ENCODE assay signal across 1 cellular context in the genomic region with DNA sequence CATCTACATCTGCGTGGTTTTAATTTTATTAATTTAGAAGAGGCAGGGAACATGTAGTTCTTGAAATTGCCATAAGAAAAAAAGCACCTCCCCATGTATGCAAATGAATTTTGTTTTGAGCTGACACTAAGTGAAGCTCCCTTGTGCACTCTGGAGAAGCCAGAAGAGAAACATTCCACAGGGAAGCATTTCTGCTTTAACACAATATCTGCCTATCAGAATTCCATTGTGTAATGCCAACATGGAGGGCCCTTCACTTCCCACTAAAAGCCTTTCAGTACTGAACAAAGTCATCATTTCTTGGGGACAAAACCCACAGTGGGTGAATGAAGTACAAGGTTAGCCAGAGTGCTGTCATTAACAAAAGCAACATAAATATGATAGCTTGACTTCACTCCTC.
TF ChIP-seq lines count a peak whose summit lies in the region.

No MANE protein-coding gene starts in this region.

TF ChIP-seq in HepG2, 621 proteins besides CTCF, POLR2A, EP300 and RAD21 (continued from another document):
- TF ChIP-seq, protein P1, sequence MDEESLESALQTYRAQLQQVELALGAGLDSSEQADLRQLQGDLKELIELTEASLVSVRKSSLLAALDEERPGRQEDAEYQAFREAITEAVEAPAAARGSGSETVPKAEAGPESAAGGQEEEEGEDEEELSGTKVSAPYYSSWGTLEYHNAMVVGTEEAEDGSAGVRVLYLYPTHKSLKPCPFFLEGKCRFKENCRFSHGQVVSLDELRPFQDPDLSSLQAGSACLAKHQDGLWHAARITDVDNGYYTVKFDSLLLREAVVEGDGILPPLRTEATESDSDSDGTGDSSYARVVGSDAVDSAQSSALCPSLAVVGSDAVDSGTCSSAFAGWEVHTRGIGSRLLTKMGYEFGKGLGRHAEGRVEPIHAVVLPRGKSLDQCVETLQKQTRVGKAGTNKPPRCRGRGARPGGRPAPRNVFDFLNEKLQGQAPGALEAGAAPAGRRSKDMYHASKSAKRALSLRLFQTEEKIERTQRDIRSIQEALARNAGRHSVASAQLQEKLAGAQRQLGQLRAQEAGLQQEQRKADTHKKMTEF (CRISPR knock-in tag; IDR thresholded peaks at IDR 0.05): no peak
- TF ChIP-seq SMC3 (IDR thresholded peaks at IDR 0.05; ENCODE audit: low read length) (no peak), TAF15 (IDR thresholded peaks at IDR 0.05; ENCODE audit: low read depth, low read length, poor library complexity, severe bottlenecking) (no peak), ZNF556 (CRISPR knock-in tag; IDR thresholded peaks at IDR 0.05; ENCODE audit: borderline replicate concordance) (no peak), HOXA7 (CRISPR knock-in tag; IDR thresholded peaks at IDR 0.05) (no peak), FOXC1 (CRISPR knock-in tag; IDR thresholded peaks at IDR 0.05; ENCODE audit: borderline replicate concordance) (no peak), ARHGAP35 (CRISPR knock-in tag; IDR thresholded peaks at IDR 0.05; ENCODE audit: borderline replicate concordance) (no peak), PLRG1 (conservative IDR thresholded peaks at IDR 0.05) (no peak), RORA (CRISPR knock-in tag; IDR thresholded peaks at IDR 0.05) (no peak), ZNF773 (CRISPR knock-in tag; IDR thresholded peaks at IDR 0.05; ENCODE audit: borderline replicate concordance) (no peak), KLF12 (CRISPR knock-in tag; IDR thresholded peaks at IDR 0.05; ENCODE audit: borderline replicate concordance) (no peak), ZNF775 (CRISPR knock-in tag; IDR thresholded peaks at IDR 0.05; ENCODE audit: borderline replicate concordance) (no peak)
- TF ChIP-seq, protein P2, sequence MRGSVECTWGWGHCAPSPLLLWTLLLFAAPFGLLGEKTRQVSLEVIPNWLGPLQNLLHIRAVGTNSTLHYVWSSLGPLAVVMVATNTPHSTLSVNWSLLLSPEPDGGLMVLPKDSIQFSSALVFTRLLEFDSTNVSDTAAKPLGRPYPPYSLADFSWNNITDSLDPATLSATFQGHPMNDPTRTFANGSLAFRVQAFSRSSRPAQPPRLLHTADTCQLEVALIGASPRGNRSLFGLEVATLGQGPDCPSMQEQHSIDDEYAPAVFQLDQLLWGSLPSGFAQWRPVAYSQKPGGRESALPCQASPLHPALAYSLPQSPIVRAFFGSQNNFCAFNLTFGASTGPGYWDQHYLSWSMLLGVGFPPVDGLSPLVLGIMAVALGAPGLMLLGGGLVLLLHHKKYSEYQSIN (CRISPR knock-in tag; IDR thresholded peaks at IDR 0.05; ENCODE audit: borderline replicate concordance): no peak
- TF ChIP-seq, protein P3, sequence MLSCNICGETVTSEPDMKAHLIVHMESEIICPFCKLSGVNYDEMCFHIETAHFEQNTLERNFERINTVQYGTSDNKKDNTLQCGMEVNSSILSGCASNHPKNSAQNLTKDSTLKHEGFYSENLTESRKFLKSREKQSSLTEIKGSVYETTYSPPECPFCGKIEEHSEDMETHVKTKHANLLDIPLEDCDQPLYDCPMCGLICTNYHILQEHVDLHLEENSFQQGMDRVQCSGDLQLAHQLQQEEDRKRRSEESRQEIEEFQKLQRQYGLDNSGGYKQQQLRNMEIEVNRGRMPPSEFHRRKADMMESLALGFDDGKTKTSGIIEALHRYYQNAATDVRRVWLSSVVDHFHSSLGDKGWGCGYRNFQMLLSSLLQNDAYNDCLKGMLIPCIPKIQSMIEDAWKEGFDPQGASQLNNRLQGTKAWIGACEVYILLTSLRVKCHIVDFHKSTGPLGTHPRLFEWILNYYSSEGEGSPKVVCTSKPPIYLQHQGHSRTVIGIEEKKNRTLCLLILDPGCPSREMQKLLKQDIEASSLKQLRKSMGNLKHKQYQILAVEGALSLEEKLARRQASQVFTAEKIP (CRISPR knock-in tag; IDR thresholded peaks at IDR 0.05; ENCODE audit: borderline replicate concordance): no peak
- TF ChIP-seq, protein P4, sequence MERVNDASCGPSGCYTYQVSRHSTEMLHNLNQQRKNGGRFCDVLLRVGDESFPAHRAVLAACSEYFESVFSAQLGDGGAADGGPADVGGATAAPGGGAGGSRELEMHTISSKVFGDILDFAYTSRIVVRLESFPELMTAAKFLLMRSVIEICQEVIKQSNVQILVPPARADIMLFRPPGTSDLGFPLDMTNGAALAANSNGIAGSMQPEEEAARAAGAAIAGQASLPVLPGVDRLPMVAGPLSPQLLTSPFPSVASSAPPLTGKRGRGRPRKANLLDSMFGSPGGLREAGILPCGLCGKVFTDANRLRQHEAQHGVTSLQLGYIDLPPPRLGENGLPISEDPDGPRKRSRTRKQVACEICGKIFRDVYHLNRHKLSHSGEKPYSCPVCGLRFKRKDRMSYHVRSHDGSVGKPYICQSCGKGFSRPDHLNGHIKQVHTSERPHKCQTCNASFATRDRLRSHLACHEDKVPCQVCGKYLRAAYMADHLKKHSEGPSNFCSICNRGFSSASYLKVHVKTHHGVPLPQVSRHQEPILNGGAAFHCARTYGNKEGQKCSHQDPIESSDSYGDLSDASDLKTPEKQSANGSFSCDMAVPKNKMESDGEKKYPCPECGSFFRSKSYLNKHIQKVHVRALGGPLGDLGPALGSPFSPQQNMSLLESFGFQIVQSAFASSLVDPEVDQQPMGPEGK (CRISPR knock-in tag; IDR thresholded peaks at IDR 0.05): no peak
- TF ChIP-seq, protein P5, sequence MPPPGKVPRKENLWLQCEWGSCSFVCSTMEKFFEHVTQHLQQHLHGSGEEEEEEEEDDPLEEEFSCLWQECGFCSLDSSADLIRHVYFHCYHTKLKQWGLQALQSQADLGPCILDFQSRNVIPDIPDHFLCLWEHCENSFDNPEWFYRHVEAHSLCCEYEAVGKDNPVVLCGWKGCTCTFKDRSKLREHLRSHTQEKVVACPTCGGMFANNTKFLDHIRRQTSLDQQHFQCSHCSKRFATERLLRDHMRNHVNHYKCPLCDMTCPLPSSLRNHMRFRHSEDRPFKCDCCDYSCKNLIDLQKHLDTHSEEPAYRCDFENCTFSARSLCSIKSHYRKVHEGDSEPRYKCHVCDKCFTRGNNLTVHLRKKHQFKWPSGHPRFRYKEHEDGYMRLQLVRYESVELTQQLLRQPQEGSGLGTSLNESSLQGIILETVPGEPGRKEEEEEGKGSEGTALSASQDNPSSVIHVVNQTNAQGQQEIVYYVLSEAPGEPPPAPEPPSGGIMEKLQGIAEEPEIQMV (CRISPR knock-in tag; IDR thresholded peaks at IDR 0.05; ENCODE audit: low read depth): no peak
- TF ChIP-seq, protein P6, sequence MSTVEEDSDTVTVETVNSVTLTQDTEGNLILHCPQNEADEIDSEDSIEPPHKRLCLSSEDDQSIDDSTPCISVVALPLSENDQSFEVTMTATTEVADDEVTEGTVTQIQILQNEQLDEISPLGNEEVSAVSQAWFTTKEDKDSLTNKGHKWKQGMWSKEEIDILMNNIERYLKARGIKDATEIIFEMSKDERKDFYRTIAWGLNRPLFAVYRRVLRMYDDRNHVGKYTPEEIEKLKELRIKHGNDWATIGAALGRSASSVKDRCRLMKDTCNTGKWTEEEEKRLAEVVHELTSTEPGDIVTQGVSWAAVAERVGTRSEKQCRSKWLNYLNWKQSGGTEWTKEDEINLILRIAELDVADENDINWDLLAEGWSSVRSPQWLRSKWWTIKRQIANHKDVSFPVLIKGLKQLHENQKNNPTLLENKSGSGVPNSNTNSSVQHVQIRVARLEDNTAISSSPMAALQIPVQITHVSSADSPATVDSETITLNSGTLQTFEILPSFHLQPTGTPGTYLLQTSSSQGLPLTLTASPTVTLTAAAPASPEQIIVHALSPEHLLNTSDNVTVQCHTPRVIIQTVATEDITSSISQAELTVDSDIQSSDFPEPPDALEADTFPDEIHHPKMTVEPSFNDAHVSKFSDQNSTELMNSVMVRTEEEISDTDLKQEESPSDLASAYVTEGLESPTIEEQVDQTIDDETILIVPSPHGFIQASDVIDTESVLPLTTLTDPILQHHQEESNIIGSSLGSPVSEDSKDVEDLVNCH (CRISPR knock-in tag; IDR thresholded peaks at IDR 0.05): no peak
